Comparison of ENCODE assay signal across 8 cellular contexts in genomic region chr12:56258068-56258819, GRCh38. TPM values are rescaled to one million over a fixed set of nuclear protein-coding genes. Genes with fewer than 3 reads are reported as not detected.
DNase-seq lines count a peak whose midpoint lies in the region; ATAC-seq and TF ChIP-seq lines count a peak whose summit lies in the region.

ANKRD52 (minus strand) TSS chr12:56258384; CDS start chr12:56258269, 115 bp downstream.

- no peaks in the 10 kb centered on the region for H3K9me3 Mint-ChIP-seq in activated CD8-positive, alpha-beta T cell treated with anti-CD3 and anti-CD28 coated beads for 36 hours

- H3K27me3 Mint-ChIP-seq in activated CD8-positive, alpha-beta T cell treated with anti-CD3 and anti-CD28 coated beads for 36 hours: no peaks in the 10 kb centered on the region

- H3K27ac Mint-ChIP-seq in activated CD8-positive, alpha-beta T cell treated with anti-CD3 and anti-CD28 coated beads for 36 hours: peak within 1 kb of the TSS; percentile 87

- H3K4me1 Mint-ChIP-seq in activated CD8-positive, alpha-beta T cell treated with anti-CD3 and anti-CD28 coated beads for 36 hours (ENCODE audit: low read depth): peaks cover 19% of the 10 kb centered on the region

- POLR2A ChIA-PET in activated CD8-positive, alpha-beta T cell treated with anti-CD3 and anti-CD28 coated beads for 36 hours (lab: Charles Lee): interaction anchor here (0.7 to 3.5 kb wide), 12 partner anchors 9 to 192 kb away, joined by 3 to 17 read pairs (median 6); partner anchors contain the start of genes CNPY2, COQ10A, RNF41 and SMARCC2

- CTCF ChIA-PET in activated CD8-positive, alpha-beta T cell treated with anti-CD3 and anti-CD28 coated beads for 36 hours (lab: Charles Lee): interaction anchor here (0.6 to 3.4 kb wide), 30 partner anchors 10 to 256 kb away, joined by 3 to 40 read pairs (median 4); partner anchors contain the start of genes COQ10A, MYL6B, RNF41 and SMARCC2

- peak; percentile 85 for ATAC-seq in HG03442 (IDR thresholded peaks at IDR 0.05; ENCODE audit: unreplicated experiment)
- ATAC-seq in activated CD8-positive, alpha-beta T cell treated with anti-CD3 and anti-CD28 coated beads for 36 hours: peak; percentile 94

- H3K4me3 Mint-ChIP-seq in activated CD8-positive, alpha-beta T cell treated with anti-CD3 and anti-CD28 coated beads for 36 hours: peak within 1 kb of the TSS; percentile 88

- TF ChIP-seq CTCF in activated CD8-positive, alpha-beta T cell treated with anti-CD3 and anti-CD28 coated beads for 36 hours (IDR thresholded peaks at IDR 0.05): peak; percentile 80

- DNase-seq in CD1c-positive myeloid dendritic cell (ENCODE audit: extremely low spot score) (peak; percentile 89), GM19240 (ENCODE audit: insufficient read length, low spot score) (peak; percentile 83), NCI-H69 (lab: John Stamatoyannopoulos, UW) (peak; percentile 87), lung microvascular endothelial cell (ENCODE audit: low read depth in 2 of 2) (peak; percentile 79)
- DNase-seq in activated CD8-positive, alpha-beta T cell treated with anti-CD3 and anti-CD28 coated beads for 36 hours: peak; percentile 81
- DNase-seq in effector CD4-positive, alpha-beta T cell: peak; percentile 74
- peak; percentile 51 to 69 (median 65) for DNase-seq in stimulated activated CD4-positive, alpha-beta T cell treated with anti-CD3 and anti-CD28 coated beads, TNF-alpha, amount 100 ng/mL, for 4 hours (ENCODE audit: low read depth in 3 of 3)

- H3K36me3 Mint-ChIP-seq in activated CD8-positive, alpha-beta T cell treated with anti-CD3 and anti-CD28 coated beads for 36 hours (ENCODE audit: low read depth): peaks cover 18% of the 10 kb centered on the region

- intact Hi-C loops in activated CD8-positive, alpha-beta T cell treated with anti-CD3 and anti-CD28 coated beads for 36 hours (cut with micrococcal nuclease): loop anchor here (5.0 to 10.0 kb wide), 2 partner anchors 66 to 133 kb away; partner anchors contain the start of gene ESYT1

RNA-seq across cellular contexts. Expression of gene ANKRD52, which starts in this region (rescaled TPM):
- 10 to 100 TPM; 23.3 to 31.3 TPM for total RNA-seq in activated CD8-positive, alpha-beta T cell treated with anti-CD3 and anti-CD28 coated beads for 36 hours
- total RNA-seq in lung microvascular endothelial cell: 8.3 and 10.7 TPM in 2 replicates

Comparison
In these comparisons a context has a peak if more than half of its experiments do, and no peak if none do; other contexts are left out.
1. Peak in every context shown above with its lines: DNase-seq and ATAC-seq.